In the genomic region with DNA sequence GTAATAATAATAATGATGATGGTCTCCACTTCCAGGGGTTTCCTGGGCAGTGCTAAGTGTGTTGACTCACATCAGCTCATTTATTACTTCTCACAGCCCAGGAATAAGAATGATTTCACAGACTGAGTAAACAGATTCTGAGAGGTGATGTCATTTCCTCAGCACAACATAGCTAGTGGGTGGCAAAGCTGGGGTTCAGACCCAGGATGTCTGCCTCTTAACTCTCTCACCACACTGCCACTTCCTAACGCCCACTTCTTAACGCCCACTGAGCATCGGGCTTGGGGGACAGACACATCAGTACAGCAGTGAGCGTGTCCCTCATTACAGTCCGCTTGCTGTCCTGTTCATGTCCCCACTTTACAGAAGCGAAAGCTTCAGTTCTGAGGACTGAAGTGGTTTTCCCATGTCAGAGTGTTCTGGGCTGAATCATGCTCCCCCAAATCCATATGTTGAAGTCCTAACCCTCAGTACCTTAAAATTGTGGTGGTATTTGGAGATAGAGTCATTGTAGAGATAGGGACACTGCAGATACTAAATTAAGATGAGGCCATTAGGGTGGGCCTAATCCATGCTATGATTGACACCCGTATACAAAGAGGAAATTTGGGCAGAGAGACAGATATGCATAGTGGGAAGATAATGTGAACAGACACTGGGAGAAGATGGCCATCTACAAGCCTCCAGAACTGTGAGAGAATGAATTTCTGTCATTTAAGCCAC, we compare ENCODE assay signal across 9 cellular contexts.
A peak's percentile ranks its signal among the peaks of the same experiment; 100 is the strongest.
DNase-seq lines count a peak whose midpoint lies in the region; ATAC-seq, FAIRE-seq and TF ChIP-seq lines count a peak whose summit lies in the region.
"Had no signal": no experiment of that assay in that cellular context is flagged by ENCODE, and none has a peak within 500 bp of the region (broad histone marks: within the 10 kb centered on the region; RNA-seq: fewer than 3 reads in every experiment).

No MANE protein-coding gene starts in this region.

- intact Hi-C loops in left lung (cut with DNase I): no loop called here
- intact Hi-C loops in right cardiac atrium (cut with DNase I): no loop called here
- intact Hi-C loops in kidney (cut with DNase I): no loop called here

- H3K27me3 ChIP-seq in left lung (no peaks in the 10 kb centered on the region), right cardiac atrium (ENCODE audit: control insufficient read depth, insufficient read depth) (no peaks in the 10 kb centered on the region)

- H3K4me1 ChIP-seq in left lung (no peaks in the 10 kb centered on the region), right cardiac atrium (ENCODE audit: control insufficient read depth, insufficient read depth, low read length) (peaks cover 3% of the 10 kb centered on the region), kidney (ENCODE audit: control insufficient read depth in 1 of 2, insufficient read depth in 1 of 2, low read depth in 1 of 2, low read length in 2 of 2) (no peaks in the 10 kb centered on the region)

- ATAC-seq in HG03196 (IDR thresholded peaks at IDR 0.05; ENCODE audit: unreplicated experiment) (peak; percentile 51), left lung (peak; percentile 15), right cardiac atrium (no peak)

- H3K9me3 ChIP-seq in left lung (no peaks in the 10 kb centered on the region), right cardiac atrium (ENCODE audit: control insufficient read depth, low read length) (no peaks in the 10 kb centered on the region), kidney (ENCODE audit: control insufficient read depth in 1 of 2, low read length in 2 of 2) (no peaks in the 10 kb centered on the region)

- H3K36me3 ChIP-seq in left lung (no peaks in the 10 kb centered on the region), kidney (ENCODE audit: control insufficient read depth in 1 of 2, insufficient read depth in 2 of 2, low read length in 2 of 2) (no peaks in the 10 kb centered on the region)

- FAIRE-seq in kidney (lab: Jason Lieb, UNC): no peak
- FAIRE-seq: endometrium had no signal

- DNase-seq in Daoy (ENCODE audit: low read depth) (peak; percentile 86), activated T-cell treated with anti-CD3 and anti-CD28 coated beads for 4 hours (peak; percentile 81), left lung (no peak), globus pallidus (ENCODE audit: low spot score) (no peak), right cardiac atrium (no peak), kidney (no peak)
- DNase-seq in stimulated activated naive CD4-positive, alpha-beta T cell treated with Interleukin-2 at 50 U/mL for 16 hours (lab: John Stamatoyannopoulos, UW): peak; percentile 69

- TF ChIP-seq CTCF in left lung (IDR thresholded peaks at IDR 0.05) (no peak), kidney (IDR thresholded peaks at IDR 0.05; ENCODE audit: borderline replicate concordance, extremely low read depth, insufficient read depth) (no peak)

- WGBS in right cardiac atrium: 68% methylated on average over 7 of the region's 7 CpGs

- H3K4me3 ChIP-seq in left lung: no peak overlapping the region
- H3K4me3 ChIP-seq in right cardiac atrium (ENCODE audit: low read length): no peak overlapping the region
- H3K4me3 ChIP-seq in kidney (ENCODE audit: low read length in 2 of 2): no peak overlapping the region

- no peak overlapping the region for H3K9ac ChIP-seq in kidney (ENCODE audit: low read length in 2 of 2)

- no peak overlapping the region for H3K27ac ChIP-seq in left lung
- no peak overlapping the region for H3K27ac ChIP-seq in right cardiac atrium (ENCODE audit: low read length)
- H3K27ac ChIP-seq in kidney (ENCODE audit: low read depth in 2 of 2, low read length in 2 of 2): no peak overlapping the region

Comparison
In these comparisons a context has a peak if more than half of its experiments do, and no peak if none do; other contexts are left out.
1. DNase-seq: peak in Daoy (single experiment), activated T-cell treated with anti-CD3 and anti-CD28 coated beads for 4 hours (single experiment) and stimulated activated naive CD4-positive, alpha-beta T cell treated with Interleukin-2 at 50 U/mL for 16 hours (single experiment); none in left lung (0 of 2), globus pallidus (single experiment), right cardiac atrium (0 of 3) and kidney (single experiment).
2. ATAC-seq: peak in HG03196 (single experiment) and left lung (single experiment); none in right cardiac atrium (0 of 2).